Comparison of ENCODE assay signal across 8 cellular contexts in the genomic region with DNA sequence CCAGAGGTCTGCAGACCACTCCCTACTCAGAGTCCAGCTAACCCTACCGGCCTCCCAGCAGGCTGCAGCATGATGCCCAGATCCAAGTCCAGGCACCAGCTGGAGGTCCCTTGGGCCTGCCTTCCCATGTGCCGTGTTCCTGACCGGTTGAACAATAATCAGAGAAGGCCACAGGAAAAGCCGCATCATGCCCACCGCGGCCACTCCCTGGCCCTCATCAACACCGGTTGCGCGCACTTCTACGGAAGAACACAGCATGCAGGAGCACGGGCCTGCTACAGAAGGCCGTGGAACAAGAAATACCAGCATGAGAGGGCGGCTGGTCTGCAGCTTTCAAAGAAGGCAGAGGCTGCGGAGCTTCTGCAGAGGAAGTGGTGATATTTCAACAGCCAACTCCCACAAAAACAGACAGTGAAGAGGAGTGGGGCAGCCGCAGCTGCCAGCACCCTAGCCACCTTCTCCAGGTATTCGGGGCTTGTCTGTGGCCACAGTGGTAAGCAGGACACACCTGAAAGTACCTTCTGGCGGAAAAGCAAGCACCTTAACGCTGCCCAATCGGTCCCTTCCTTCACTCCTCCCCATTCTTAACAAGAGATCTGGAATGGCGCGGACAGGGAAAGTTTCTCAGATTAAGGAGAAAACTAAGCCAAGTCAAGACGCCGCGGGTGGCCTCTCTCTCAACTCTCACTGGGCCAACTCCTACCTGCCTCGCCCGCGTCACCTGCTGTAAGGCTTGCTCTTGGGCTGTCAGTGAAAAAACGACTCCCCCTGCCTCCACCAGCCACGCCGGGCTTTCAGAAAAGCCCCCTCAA. TPM values are rescaled to one million over a fixed set of nuclear protein-coding genes. Genes with fewer than 3 reads are reported as not detected.
DNase-seq lines count a peak whose midpoint lies in the region; ATAC-seq and TF ChIP-seq lines count a peak whose summit lies in the region.

No MANE protein-coding gene starts in this region.

- POLR2A ChIA-PET in activated CD4-positive, alpha-beta memory T cell treated with anti-CD3 and anti-CD28 coated beads for 36 hours (lab: Charles Lee), result no interaction called here

- peaks cover 2% of the 10 kb centered on the region for H3K36me3 Mint-ChIP-seq in activated CD4-positive, alpha-beta memory T cell treated with anti-CD3 and anti-CD28 coated beads for 36 hours

- DNase-seq in cardiac muscle cell (ENCODE audit: low read depth in 1 of 2, low spot score in 1 of 2) (no peak), left ventricle myocardium superior (no peak), thyroid gland (peak; percentile 49 to 55), glomerular visceral epithelial cell (ENCODE audit: extremely low spot score) (no peak), GDM1 (lab: John Stamatoyannopoulos, UW) (no peak)
- DNase-seq in activated CD4-positive, alpha-beta memory T cell treated with anti-CD3 and anti-CD28 coated beads for 36 hours, result no peak
- DNase-seq in stimulated activated CD8-positive, alpha-beta memory T cell treated with anti-CD3 and anti-CD28 coated beads, Interleukin-4, amount 100 ng/mL, for 48 hours, result no peak

- H3K27me3 Mint-ChIP-seq in activated CD4-positive, alpha-beta memory T cell treated with anti-CD3 and anti-CD28 coated beads for 36 hours, result peaks cover 60% of the 10 kb centered on the region

- CTCF ChIA-PET in activated CD4-positive, alpha-beta memory T cell treated with anti-CD3 and anti-CD28 coated beads for 36 hours (lab: Charles Lee), result no interaction called here

- no peak for TF ChIP-seq POLR2A in thyroid gland (IDR thresholded peaks at IDR 0.05)

- TF ChIP-seq CTCF in cardiac muscle cell (IDR thresholded peaks at IDR 0.05; ENCODE audit: low read depth, low read length) (no peak), thyroid gland (IDR thresholded peaks at IDR 0.05) (no peak)

- intact Hi-C loops in left ventricle myocardium superior (cut with micrococcal nuclease), result no loop called here
- intact Hi-C loops in activated CD4-positive, alpha-beta memory T cell treated with anti-CD3 and anti-CD28 coated beads for 36 hours (cut with micrococcal nuclease), result no loop called here
- intact Hi-C loops in thyroid gland (cut with DNase I), result no loop called here

- no peak overlapping the region for H3K27ac Mint-ChIP-seq in activated CD4-positive, alpha-beta memory T cell treated with anti-CD3 and anti-CD28 coated beads for 36 hours

- no peak overlapping the region for H3K27ac ChIP-seq in cardiac muscle cell
- peak overlapping the region; percentile 46 for H3K27ac ChIP-seq in layer of hippocampus (ENCODE audit: low read depth, low read length)
- peak overlapping the region in 1 of 3 donors; percentile 12 for H3K27ac ChIP-seq in thyroid gland

- H3K27me3 ChIP-seq in cardiac muscle cell (peaks cover 65% of the 10 kb centered on the region), layer of hippocampus (ENCODE audit: control insufficient read depth, insufficient read depth, low read length) (no peaks in the 10 kb centered on the region), thyroid gland (no peaks in the 10 kb centered on the region)

- WGBS in thyroid gland, 2 donors, result 5 to 16% methylated on average over 13 to 29 of the region's 30 CpGs

- H3K9me3 ChIP-seq in cardiac muscle cell (ENCODE audit: low read depth) (no peaks in the 10 kb centered on the region), thyroid gland (no peaks in the 10 kb centered on the region)

- H3K4me3 ChIP-seq in cardiac muscle cell, result peak overlapping the region; percentile 34
- H3K4me3 ChIP-seq in thyroid gland (replicated peaks in 1 of 3), result peak overlapping the region in 2 of 3 donors; percentile 38 to 40

- peaks cover 4% of the 10 kb centered on the region for H3K9me3 Mint-ChIP-seq in activated CD4-positive, alpha-beta memory T cell treated with anti-CD3 and anti-CD28 coated beads for 36 hours

- H3K4me1 ChIP-seq in cardiac muscle cell (ENCODE audit: low read depth) (no peaks in the 10 kb centered on the region), thyroid gland (peaks cover 18 to 39% of the 10 kb centered on the region in 2 donors)

- no peak for ATAC-seq in left ventricle myocardium superior

- no peaks in the 10 kb centered on the region for H3K36me3 ChIP-seq in cardiac muscle cell
- no peaks in the 10 kb centered on the region for H3K36me3 ChIP-seq in thyroid gland

- peak overlapping the region; percentile 46 for H3K4me3 Mint-ChIP-seq in activated CD4-positive, alpha-beta memory T cell treated with anti-CD3 and anti-CD28 coated beads for 36 hours

- H3K4me1 Mint-ChIP-seq in activated CD4-positive, alpha-beta memory T cell treated with anti-CD3 and anti-CD28 coated beads for 36 hours (ENCODE audit: low read depth), result peaks cover 5% of the 10 kb centered on the region

RNA-seq across cellular contexts. Expression of gene PGBD5, which starts 1.5 kb away (rescaled TPM):
- total RNA-seq in cardiac muscle cell (0.32 and 1.2 TPM in 2 replicates), left ventricle myocardium superior (16.1 TPM), thyroid gland (10 to 100 TPM in 1 of 4 donors, 1 to 10 TPM in 3; 2.7 to 14.9 (median 6.4) TPM)
- 0.40 TPM in 1 of 2 replicates, not detected in the other for polyA plus RNA-seq in cardiac muscle cell
- total RNA-seq in activated CD4-positive, alpha-beta memory T cell treated with anti-CD3 and anti-CD28 coated beads for 36 hours, result under 1 TPM in 1 of 2 experiments, not detected in 1; 0.02 TPM

Comparison
In these comparisons a context has a peak if more than half of its experiments do, and no peak if none do; other contexts are left out.
1. DNase-seq: peak in thyroid gland (2 of 2); none in cardiac muscle cell (0 of 2), left ventricle myocardium superior (single experiment), activated CD4-positive, alpha-beta memory T cell treated with anti-CD3 and anti-CD28 coated beads for 36 hours (single experiment), glomerular visceral epithelial cell (single experiment), stimulated activated CD8-positive, alpha-beta memory T cell treated with anti-CD3 and anti-CD28 coated beads, Interleukin-4, amount 100 ng/mL, for 48 hours (single experiment) and GDM1 (single experiment).